ENCODE assay signal across 1 cellular context in genomic region chr1:5977494-5978444, GRCh38.
TF ChIP-seq lines count a peak whose summit lies in the region.

No MANE protein-coding gene starts in this region.

TF ChIP-seq in HCT116, 20 proteins besides CTCF, POLR2A, EP300 and RAD21 (continued from another document):
- no peak for TF ChIP-seq ATF3 (IDR thresholded peaks at IDR 0.05)
- TF ChIP-seq SRF (IDR thresholded peaks at IDR 0.05; ENCODE audit: low read depth) = no peak
- TF ChIP-seq SIN3A (IDR thresholded peaks at IDR 0.05; ENCODE audit: low read depth) = no peak
- TF ChIP-seq ZBTB33 (IDR thresholded peaks at IDR 0.05; ENCODE audit: extremely low read depth, insufficient replicate concordance, low read length) = no peak
